ENCODE assay signal across 9 cellular contexts in genomic region chr5:151406322-151406947, GRCh38. TPM values are rescaled to one million over a fixed set of nuclear protein-coding genes. Genes with fewer than 3 reads are reported as not detected.
DNase-seq lines count a peak whose midpoint lies in the region; ATAC-seq and TF ChIP-seq lines count a peak whose summit lies in the region.
"Had no signal": no experiment of that assay in that cellular context is flagged by ENCODE, and none has a peak within 500 bp of the region (broad histone marks: within the 10 kb centered on the region; RNA-seq: fewer than 3 reads in every experiment).

No MANE protein-coding gene starts in this region.

- no peaks in the 10 kb centered on the region for H3K27me3 Mint-ChIP-seq in neural progenitor cell (ENCODE audit: insufficient read depth, low read depth)
- peaks cover 45% of the 10 kb centered on the region for H3K27me3 Mint-ChIP-seq in activated naive CD4-positive, alpha-beta T cell treated with anti-CD3 and anti-CD28 coated beads, Interleukin-2, amount 10 ng/mL, durations not matched to agents 7 days and 5 days

- H3K36me3 ChIP-seq in brain microvascular endothelial cell (replicated peaks), result no peaks in the 10 kb centered on the region
- no peaks in the 10 kb centered on the region for H3K36me3 ChIP-seq in neural progenitor cell
- H3K36me3 ChIP-seq: SJSA1 had no signal

- ATAC-seq in HG02623 (IDR thresholded peaks at IDR 0.05; ENCODE audit: unreplicated experiment), result no peak
- no peak for ATAC-seq in GM21786 (IDR thresholded peaks at IDR 0.05; ENCODE audit: unreplicated experiment)

- H3K9ac ChIP-seq in neural progenitor cell, result no peak overlapping the region

- no peak overlapping the region for H3K27ac Mint-ChIP-seq in neural progenitor cell
- H3K27ac Mint-ChIP-seq in activated naive CD4-positive, alpha-beta T cell treated with anti-CD3 and anti-CD28 coated beads, Interleukin-2, amount 10 ng/mL, durations not matched to agents 7 days and 5 days, result no peak overlapping the region

- H3K36me3 Mint-ChIP-seq in neural progenitor cell, result no peaks in the 10 kb centered on the region
- no peaks in the 10 kb centered on the region for H3K36me3 Mint-ChIP-seq in activated naive CD4-positive, alpha-beta T cell treated with anti-CD3 and anti-CD28 coated beads, Interleukin-2, amount 10 ng/mL, durations not matched to agents 7 days and 5 days

- H3K4me1 ChIP-seq in neural progenitor cell, result no peaks in the 10 kb centered on the region
- H3K4me1 ChIP-seq: SJSA1 had no signal

- H3K27ac ChIP-seq in brain microvascular endothelial cell (no peak overlapping the region), neural progenitor cell (no peak overlapping the region)
- H3K27ac ChIP-seq: SJSA1 had no signal

- peaks cover 12% of the 10 kb centered on the region for H3K9me3 Mint-ChIP-seq in neural progenitor cell
- no peaks in the 10 kb centered on the region for H3K9me3 Mint-ChIP-seq in activated naive CD4-positive, alpha-beta T cell treated with anti-CD3 and anti-CD28 coated beads, Interleukin-2, amount 10 ng/mL, durations not matched to agents 7 days and 5 days

- CTCF ChIA-PET in activated naive CD4-positive, alpha-beta T cell treated with anti-CD3 and anti-CD28 coated beads, Interleukin-2, amount 10 ng/mL, durations not matched to agents 7 days and 5 days (lab: Charles Lee), result no interaction called here

- in situ Hi-C loops in brain microvascular endothelial cell (cut with HindIII; ENCODE audit: low pct_ligation_motif_present, low sequenced_read_pairs), result no loop called here

- peaks cover 2% of the 10 kb centered on the region for H3K4me1 Mint-ChIP-seq in neural progenitor cell
- H3K4me1 Mint-ChIP-seq in activated naive CD4-positive, alpha-beta T cell treated with anti-CD3 and anti-CD28 coated beads, Interleukin-2, amount 10 ng/mL, durations not matched to agents 7 days and 5 days, result no peaks in the 10 kb centered on the region

- peak; percentile 82 for TF ChIP-seq CTCF in GM12864 (IDR thresholded peaks at IDR 0.05; ENCODE audit: low read depth, low read length, missing control alignments)
- TF ChIP-seq CTCF in LNCAP (IDR thresholded peaks at IDR 0.05), result peak; percentile 65
- peak; percentile 69 for TF ChIP-seq CTCF in brain microvascular endothelial cell (IDR thresholded peaks at IDR 0.05; ENCODE audit: low read depth, low read length, missing control alignments)
- TF ChIP-seq CTCF in neural progenitor cell (IDR thresholded peaks at IDR 0.05), result peak; percentile 69

- no peak overlapping the region for H3K4me2 ChIP-seq in neural progenitor cell

- H3K27me3 ChIP-seq in brain microvascular endothelial cell (replicated peaks) (no peaks in the 10 kb centered on the region), neural progenitor cell (no peaks in the 10 kb centered on the region)

- no peak overlapping the region for H3K4me3 Mint-ChIP-seq in neural progenitor cell
- no peak overlapping the region for H3K4me3 Mint-ChIP-seq in activated naive CD4-positive, alpha-beta T cell treated with anti-CD3 and anti-CD28 coated beads, Interleukin-2, amount 10 ng/mL, durations not matched to agents 7 days and 5 days

- no peaks in the 10 kb centered on the region for H3K79me2 ChIP-seq in neural progenitor cell (ENCODE audit: low read depth)

- no peaks in the 10 kb centered on the region for H3F3A ChIP-seq in neural progenitor cell (ENCODE audit: low read depth)

- H3K4me3 ChIP-seq in GM12864 (ENCODE audit: low read depth, low read length), result no peak overlapping the region
- H3K4me3 ChIP-seq in brain microvascular endothelial cell (ENCODE audit: low read depth, low read length), result no peak overlapping the region
- no peak overlapping the region for H3K4me3 ChIP-seq in neural progenitor cell
- H3K4me3 ChIP-seq: SJSA1 had no signal

- H3K9me3 ChIP-seq in neural progenitor cell (ENCODE audit: low read depth), result no peaks in the 10 kb centered on the region
- H3K9me3 ChIP-seq: SJSA1 had no signal

- DNase-seq in GM12864 (ENCODE audit: low read depth), result peak; percentile 5
- DNase-seq in brain microvascular endothelial cell, result peak; percentile 18
- DNase-seq in neural progenitor cell (ENCODE audit: low spot score), result peak; percentile 49
- DNase-seq in activated CD8-positive, alpha-beta memory T cell treated with anti-CD3 and anti-CD28 coated beads for 24 hours, result no peak
- DNase-seq in activated naive CD4-positive, alpha-beta T cell treated with anti-CD3 and anti-CD28 coated beads, Interleukin-2, amount 10 ng/mL, durations not matched to agents 7 days and 5 days, result no peak

- no peaks in the 10 kb centered on the region for H4K20me1 ChIP-seq in neural progenitor cell (ENCODE audit: low read depth)

- peak overlapping the region; percentile 97 for H2AFZ ChIP-seq in neural progenitor cell (replicated peaks)

RNA-seq across cellular contexts. Expression of gene SLC36A1, which starts 41.0 kb away (rescaled TPM):
- total RNA-seq in neural progenitor cell (ENCODE audit: low replicate concordance), result 7.8 and 8.4 TPM in 2 replicates

RNA-seq across cellular contexts. Expression of gene SLC36A2, which starts 59.1 kb away (rescaled TPM):
- total RNA-seq in neural progenitor cell (ENCODE audit: low replicate concordance), result not detected in 2 replicates
- total RNA-seq: SJSA1 had no signal

Comparison
In these comparisons a context has a peak if more than half of its experiments do, and no peak if none do; other contexts are left out.
1. DNase-seq: peak in GM12864 (single experiment), brain microvascular endothelial cell (single experiment) and neural progenitor cell (single experiment); none in activated CD8-positive, alpha-beta memory T cell treated with anti-CD3 and anti-CD28 coated beads for 24 hours (single experiment) and activated naive CD4-positive, alpha-beta T cell treated with anti-CD3 and anti-CD28 coated beads, Interleukin-2, amount 10 ng/mL, durations not matched to agents 7 days and 5 days (single experiment).
2. Peak in every context shown above with its lines, with median percentiles within 50 percentile points of each other: CTCF ChIP-seq.